ENCODE assay signal across 8 cellular contexts in genomic region chr1:109548321-109549267, GRCh38. TPM values are rescaled to one million over a fixed set of nuclear protein-coding genes. Genes with fewer than 3 reads are reported as not detected.
DNase-seq lines count a peak whose midpoint lies in the region; ATAC-seq lines count a peak whose summit lies in the region.

Gene GNAI3 (plus strand): TSS chr1:109548615. CDS start chr1:109548721, 106 bp downstream.

- ATAC-seq in GM21367 (IDR thresholded peaks at IDR 0.05; ENCODE audit: unreplicated experiment), result peak; percentile 83
- peak; percentile 93 for ATAC-seq in effector memory CD8-positive, alpha-beta T cell (replicated peaks)

- peaks cover 15% of the 10 kb centered on the region for H3K36me3 Mint-ChIP-seq in effector memory CD8-positive, alpha-beta T cell (ENCODE audit: insufficient read depth)

- H3K9me3 Mint-ChIP-seq in effector memory CD8-positive, alpha-beta T cell, result no peaks in the 10 kb centered on the region

- peaks cover 31 to 48% of the 10 kb centered on the region in 2 donors for H3K4me1 Mint-ChIP-seq in effector memory CD8-positive, alpha-beta T cell (ENCODE audit: low read depth in 2 of 2)

- H3K27ac Mint-ChIP-seq in effector memory CD8-positive, alpha-beta T cell, result peak within 1 kb of the TSS; percentile 97 to 99

- no peaks in the 10 kb centered on the region for H3K27me3 Mint-ChIP-seq in effector memory CD8-positive, alpha-beta T cell

- peak within 1 kb of the TSS; percentile 97 to 98 for H3K4me3 Mint-ChIP-seq in effector memory CD8-positive, alpha-beta T cell

- peak; percentile 93 for DNase-seq in COR-L47 (lab: John Stamatoyannopoulos, UW)
- DNase-seq in HT1080 (ENCODE audit: low read depth), result peak; percentile 94
- DNase-seq in NOMO-1 (lab: John Stamatoyannopoulos, UW; ENCODE audit: unreplicated experiment in 2 of 2), result peak; percentile 92 to 97
- peak; percentile 73 to 91 (median 90) for DNase-seq in activated CD8-positive, alpha-beta memory T cell treated with anti-CD3 and anti-CD28 coated beads for 48 hours (ENCODE audit: low read depth in 2 of 3, low spot score in 2 of 3)
- DNase-seq in effector memory CD8-positive, alpha-beta T cell, result peak; percentile 94 to 95 (median 94)
- peak; percentile 98 for DNase-seq in medulla oblongata (ENCODE audit: extremely low spot score)
- DNase-seq in stimulated activated CD4-positive, alpha-beta T cell treated with anti-CD3 and anti-CD28 coated beads, TNF-alpha, amount 100 ng/mL, for 48 hours (ENCODE audit: low read depth in 3 of 3), result peak; percentile 89 to 93 (median 90)

RNA-seq across cellular contexts. Expression of gene GNAI3, which starts in this region (rescaled TPM):
- 11.0 and 12.1 TPM in 2 replicates for total RNA-seq in HT1080 (2014; rRNA removed; shearing (Covaris generic))
- 10.7 and 11.8 TPM in 2 replicates for polyA plus RNA-seq in HT1080 (2015; cell fraction: cytosol; rRNA removed)
- polyA plus RNA-seq in HT1080 (2015; cell fraction: nucleus; rRNA removed), result 10.0 and 11.3 TPM in 2 replicates

Comparison
In these comparisons a context has a peak if more than half of its experiments do, and no peak if none do; other contexts are left out.
1. Peak in every context shown above with its lines: DNase-seq and ATAC-seq.